ENCODE assay signal across 1 cellular context in the genomic region with DNA sequence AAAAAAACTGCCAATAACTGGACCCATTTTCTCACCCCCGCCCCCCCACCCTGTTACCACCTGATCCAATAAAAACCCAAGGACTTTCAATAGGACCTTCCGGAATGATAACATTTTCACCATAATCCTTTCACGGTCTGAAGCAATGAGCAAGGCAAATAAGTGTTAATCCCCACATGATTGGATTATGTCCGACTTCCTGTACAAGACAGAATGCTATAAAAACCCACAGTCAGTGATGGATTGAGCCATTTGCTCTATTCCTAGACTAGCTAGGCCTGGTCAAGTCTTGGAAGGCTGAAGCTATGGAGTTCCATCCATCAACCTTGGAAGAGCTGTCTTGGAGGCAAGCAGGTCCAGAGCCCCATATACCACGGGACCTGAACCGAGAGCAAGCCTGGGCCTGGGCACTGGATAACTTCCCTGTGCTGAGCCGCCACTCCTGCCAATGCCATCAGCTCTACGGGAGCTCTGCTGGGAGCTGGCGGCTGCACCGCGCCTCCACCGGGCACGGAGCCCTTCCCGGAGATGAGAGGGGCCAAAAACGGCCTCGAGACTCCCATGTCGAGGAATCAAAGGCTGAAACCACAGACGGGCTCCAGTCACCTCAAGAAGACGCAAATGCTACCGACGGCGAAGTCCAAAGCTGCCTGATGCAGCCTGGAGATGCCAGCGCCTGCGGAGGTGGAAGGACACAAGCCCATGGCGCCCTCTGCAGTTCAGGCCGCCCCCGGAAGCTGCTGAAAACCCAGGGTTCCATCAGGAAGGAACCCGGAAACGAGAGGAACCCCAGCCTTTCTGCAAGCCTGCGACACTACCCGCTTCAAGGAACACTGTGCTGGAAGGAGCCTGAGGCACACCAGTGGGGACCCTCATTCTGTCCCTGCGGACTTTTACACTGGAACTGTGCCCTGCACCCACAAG.
TF ChIP-seq lines count a peak whose summit lies in the region.

No MANE protein-coding gene starts in this region.

TF ChIP-seq in GM12878, 131 proteins besides CTCF, POLR2A, EP300 and RAD21:
- no peak for TF ChIP-seq ATF7 (IDR thresholded peaks at IDR 0.05; ENCODE audit: low read depth)
- no peak for TF ChIP-seq HCFC1 (IDR thresholded peaks at IDR 0.05; ENCODE audit: low read length)
- TF ChIP-seq, protein P1, sequence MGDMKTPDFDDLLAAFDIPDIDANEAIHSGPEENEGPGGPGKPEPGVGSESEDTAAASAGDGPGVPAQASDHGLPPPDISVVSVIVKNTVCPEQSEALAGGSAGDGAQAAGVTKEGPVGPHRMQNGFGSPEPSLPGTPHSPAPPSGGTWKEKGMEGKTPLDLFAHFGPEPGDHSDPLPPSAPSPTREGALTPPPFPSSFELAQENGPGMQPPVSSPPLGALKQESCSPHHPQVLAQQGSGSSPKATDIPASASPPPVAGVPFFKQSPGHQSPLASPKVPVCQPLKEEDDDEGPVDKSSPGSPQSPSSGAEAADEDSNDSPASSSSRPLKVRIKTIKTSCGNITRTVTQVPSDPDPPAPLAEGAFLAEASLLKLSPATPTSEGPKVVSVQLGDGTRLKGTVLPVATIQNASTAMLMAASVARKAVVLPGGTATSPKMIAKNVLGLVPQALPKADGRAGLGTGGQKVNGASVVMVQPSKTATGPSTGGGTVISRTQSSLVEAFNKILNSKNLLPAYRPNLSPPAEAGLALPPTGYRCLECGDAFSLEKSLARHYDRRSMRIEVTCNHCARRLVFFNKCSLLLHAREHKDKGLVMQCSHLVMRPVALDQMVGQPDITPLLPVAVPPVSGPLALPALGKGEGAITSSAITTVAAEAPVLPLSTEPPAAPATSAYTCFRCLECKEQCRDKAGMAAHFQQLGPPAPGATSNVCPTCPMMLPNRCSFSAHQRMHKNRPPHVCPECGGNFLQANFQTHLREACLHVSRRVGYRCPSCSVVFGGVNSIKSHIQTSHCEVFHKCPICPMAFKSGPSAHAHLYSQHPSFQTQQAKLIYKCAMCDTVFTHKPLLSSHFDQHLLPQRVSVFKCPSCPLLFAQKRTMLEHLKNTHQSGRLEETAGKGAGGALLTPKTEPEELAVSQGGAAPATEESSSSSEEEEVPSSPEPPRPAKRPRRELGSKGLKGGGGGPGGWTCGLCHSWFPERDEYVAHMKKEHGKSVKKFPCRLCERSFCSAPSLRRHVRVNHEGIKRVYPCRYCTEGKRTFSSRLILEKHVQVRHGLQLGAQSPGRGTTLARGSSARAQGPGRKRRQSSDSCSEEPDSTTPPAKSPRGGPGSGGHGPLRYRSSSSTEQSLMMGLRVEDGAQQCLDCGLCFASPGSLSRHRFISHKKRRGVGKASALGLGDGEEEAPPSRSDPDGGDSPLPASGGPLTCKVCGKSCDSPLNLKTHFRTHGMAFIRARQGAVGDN (IDR thresholded peaks at IDR 0.05), result no peak
- TF ChIP-seq TCF7 (IDR thresholded peaks at IDR 0.05; ENCODE audit: borderline replicate concordance), result no peak
- TF ChIP-seq EED (IDR thresholded peaks at IDR 0.05; ENCODE audit: low read depth), result no peak
- no peak for TF ChIP-seq SREBF1 (IDR thresholded peaks at IDR 0.05; ENCODE audit: low read length)
- TF ChIP-seq KDM1A (IDR thresholded peaks at IDR 0.05; ENCODE audit: borderline replicate concordance), result no peak
- TF ChIP-seq, protein P2, sequence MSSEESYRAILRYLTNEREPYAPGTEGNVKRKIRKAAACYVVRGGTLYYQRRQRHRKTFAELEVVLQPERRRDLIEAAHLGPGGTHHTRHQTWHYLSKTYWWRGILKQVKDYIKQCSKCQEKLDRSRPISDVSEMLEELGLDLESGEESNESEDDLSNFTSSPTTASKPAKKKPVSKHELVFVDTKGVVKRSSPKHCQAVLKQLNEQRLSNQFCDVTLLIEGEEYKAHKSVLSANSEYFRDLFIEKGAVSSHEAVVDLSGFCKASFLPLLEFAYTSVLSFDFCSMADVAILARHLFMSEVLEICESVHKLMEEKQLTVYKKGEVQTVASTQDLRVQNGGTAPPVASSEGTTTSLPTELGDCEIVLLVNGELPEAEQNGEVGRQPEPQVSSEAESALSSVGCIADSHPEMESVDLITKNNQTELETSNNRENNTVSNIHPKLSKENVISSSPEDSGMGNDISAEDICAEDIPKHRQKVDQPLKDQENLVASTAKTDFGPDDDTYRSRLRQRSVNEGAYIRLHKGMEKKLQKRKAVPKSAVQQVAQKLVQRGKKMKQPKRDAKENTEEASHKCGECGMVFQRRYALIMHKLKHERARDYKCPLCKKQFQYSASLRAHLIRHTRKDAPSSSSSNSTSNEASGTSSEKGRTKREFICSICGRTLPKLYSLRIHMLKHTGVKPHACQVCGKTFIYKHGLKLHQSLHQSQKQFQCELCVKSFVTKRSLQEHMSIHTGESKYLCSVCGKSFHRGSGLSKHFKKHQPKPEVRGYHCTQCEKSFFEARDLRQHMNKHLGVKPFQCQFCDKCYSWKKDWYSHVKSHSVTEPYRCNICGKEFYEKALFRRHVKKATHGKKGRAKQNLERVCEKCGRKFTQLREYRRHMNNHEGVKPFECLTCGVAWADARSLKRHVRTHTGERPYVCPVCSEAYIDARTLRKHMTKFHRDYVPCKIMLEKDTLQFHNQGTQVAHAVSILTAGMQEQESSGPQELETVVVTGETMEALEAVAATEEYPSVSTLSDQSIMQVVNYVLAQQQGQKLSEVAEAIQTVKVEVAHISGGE (CRISPR knock-in tag; IDR thresholded peaks at IDR 0.05), result no peak
- TF ChIP-seq ESRRA (IDR thresholded peaks at IDR 0.05; ENCODE audit: low read length), result no peak
- TF ChIP-seq JUNB (IDR thresholded peaks at IDR 0.05), result no peak
- TF ChIP-seq CREB1 (IDR thresholded peaks at IDR 0.05; ENCODE audit: low read depth), result no peak
